Comparison of ENCODE assay signal across 31 cellular contexts in genomic region chr22:23166038-23166831, GRCh38. TPM values are rescaled to one million over a fixed set of nuclear protein-coding genes. Genes with fewer than 3 reads are reported as not detected.
"Had no signal": no experiment of that assay in that cellular context is flagged by ENCODE, and none has a peak within 500 bp of the region (broad histone marks: within the 10 kb centered on the region; RNA-seq: fewer than 3 reads in every experiment).

No MANE protein-coding gene starts in this region.

- H3K36me3 ChIP-seq: left ventricle myocardium inferior, lower lobe of right lung, upper lobe of left lung had no signal

- H3K4me3 Mint-ChIP-seq: immature natural killer cell; naive thymus-derived CD8-positive, alpha-beta T cell; stimulated activated effector memory CD8-positive, alpha-beta T cell treated with anti-CD3 and anti-CD28 coated beads, Interleukin-12 subunit alpha, Interleukin-12 subunit beta, amount 100 ng/mL, for 72 hours had no signal

- H3K27me3 Mint-ChIP-seq: naive thymus-derived CD8-positive, alpha-beta T cell had no signal

- H3K9me3 Mint-ChIP-seq: immature natural killer cell; naive thymus-derived CD8-positive, alpha-beta T cell; stimulated activated effector memory CD8-positive, alpha-beta T cell treated with anti-CD3 and anti-CD28 coated beads, Interleukin-12 subunit alpha, Interleukin-12 subunit beta, amount 100 ng/mL, for 72 hours had no signal

- H3K27ac Mint-ChIP-seq: immature natural killer cell; stimulated activated effector memory CD8-positive, alpha-beta T cell treated with anti-CD3 and anti-CD28 coated beads, Interleukin-12 subunit alpha, Interleukin-12 subunit beta, amount 100 ng/mL, for 72 hours had no signal

- H3K36me3 Mint-ChIP-seq: immature natural killer cell; naive thymus-derived CD8-positive, alpha-beta T cell; stimulated activated effector memory CD8-positive, alpha-beta T cell treated with anti-CD3 and anti-CD28 coated beads, Interleukin-12 subunit alpha, Interleukin-12 subunit beta, amount 100 ng/mL, for 72 hours had no signal

- FAIRE-seq: endothelial cell of umbilical vein, urothelium cell line had no signal

- H3K27me3 ChIP-seq: esophagus muscularis mucosa, foreskin keratinocyte, sigmoid colon, testis, tibial artery, upper lobe of left lung had no signal

- H3K4me1 Mint-ChIP-seq: immature natural killer cell; stimulated activated effector memory CD8-positive, alpha-beta T cell treated with anti-CD3 and anti-CD28 coated beads, Interleukin-12 subunit alpha, Interleukin-12 subunit beta, amount 100 ng/mL, for 72 hours had no signal

- H3K27ac ChIP-seq: coronary artery, esophagus muscularis mucosa, foreskin keratinocyte, left ventricle myocardium inferior, lower lobe of right lung, psoas muscle, sigmoid colon, testis, tibial artery, upper lobe of left lung had no signal

- ATAC-seq: foreskin keratinocyte; left colon; lower lobe of right lung; naive thymus-derived CD8-positive, alpha-beta T cell; psoas muscle; right cardiac atrium; stimulated activated effector memory CD8-positive, alpha-beta T cell treated with anti-CD3 and anti-CD28 coated beads, Interleukin-12 subunit alpha, Interleukin-12 subunit beta, amount 100 ng/mL, for 72 hours had no signal

- H3K9me3 ChIP-seq: esophagus muscularis mucosa, left ventricle myocardium inferior, lower lobe of right lung, psoas muscle, sigmoid colon, testis, tibial artery, upper lobe of left lung had no signal

- H3K4me3 ChIP-seq: coronary artery, esophagus muscularis mucosa, left ventricle myocardium inferior, lower lobe of right lung, psoas muscle, sigmoid colon, testis, tibial artery, upper lobe of left lung had no signal

- H3K4me1 ChIP-seq: foreskin keratinocyte, left ventricle myocardium inferior, psoas muscle had no signal

- DNase-seq: dermis blood vessel endothelial cell; effector memory CD4-positive, alpha-beta T cell; foreskin keratinocyte; hypothalamus; immature natural killer cell; islet precursor cell; kidney glomerular epithelial cell; left colon; left ventricle myocardium inferior; lower lobe of right lung; naive thymus-derived CD8-positive, alpha-beta T cell; psoas muscle; sigmoid colon; stimulated activated CD4-positive, alpha-beta T cell treated with anti-CD3 and anti-CD28 coated beads, Interleukin-2, amount 100 ng/mL, for 24 hours; stimulated activated CD4-positive, alpha-beta T cell treated with anti-CD3 and anti-CD28 coated beads, Interleukin-4, amount 100 ng/mL, for 24 hours; stimulated activated naive CD4-positive, alpha-beta T cell treated with Interleukin-2 at 50 U/mL for 16 hours; substantia nigra; testis; tibial artery; upper lobe of left lung had no signal

RNA-seq across cellular contexts. Expression of gene RSPH14, which starts 24.4 kb away (rescaled TPM):
- total RNA-seq: chondrocyte, endothelial cell of umbilical vein, foreskin keratinocyte, left ventricle myocardium inferior, mesenteric fat pad, myocyte, osteocyte, psoas muscle, right cardiac atrium had no signal
- polyA plus RNA-seq: endothelial cell of umbilical vein, fibroblast of lung, psoas muscle had no signal
